31 cellular contexts compared by ENCODE assay signal in the genomic region with DNA sequence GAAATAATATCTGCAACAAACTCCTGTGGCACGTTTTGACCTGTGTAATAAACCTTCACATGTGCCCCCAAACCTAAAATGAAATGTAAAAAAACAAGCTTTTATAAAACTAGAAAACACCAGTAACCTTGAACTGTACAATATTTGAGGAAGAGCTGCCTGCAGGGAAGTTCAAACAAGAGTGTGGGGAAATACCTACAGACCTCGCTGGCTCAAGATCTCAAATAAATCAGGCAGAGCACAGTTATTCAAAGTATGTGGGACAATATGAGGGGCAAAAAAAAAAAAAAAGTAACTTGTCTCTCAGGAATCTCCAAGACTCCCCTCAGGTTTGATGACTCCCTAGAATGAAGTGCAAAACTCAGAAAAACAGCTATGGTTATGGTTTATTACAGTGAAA.
"Had no signal": no experiment of that assay in that cellular context is flagged by ENCODE, and none has a peak within 500 bp of the region (broad histone marks: within the 10 kb centered on the region; RNA-seq: fewer than 3 reads in every experiment).

No MANE protein-coding gene starts in this region.

- H3K4me3 Mint-ChIP-seq: natural killer cell; nephron; neural progenitor cell; stimulated activated memory B cell treated with anti-CD40 and anti-IgM and Interleukin-4, amounts not matched to agents 10 μg/mL and 1 μg/mL and 100 μg/mL, for 72 hours; stimulated activated naive CD8-positive, alpha-beta T cell treated with anti-CD3 and anti-CD28 coated beads, Interleukin-15, amount 100 ng/mL, for 72 hours; type B pancreatic cell had no signal

- H3K36me3 ChIP-seq: ovary, spleen, suprapubic skin, tibial artery, transverse colon, upper lobe of right lung, uterus had no signal

- H3K9me3 ChIP-seq: ovary, psoas muscle, spleen, suprapubic skin, testis, tibial artery, transverse colon, upper lobe of right lung, uterus had no signal

- H3K27me3 Mint-ChIP-seq: progenitor cell of endocrine pancreas; stimulated activated memory B cell treated with anti-CD40 and anti-IgM and Interleukin-4, amounts not matched to agents 10 μg/mL and 1 μg/mL and 100 μg/mL, for 72 hours; stimulated activated naive CD8-positive, alpha-beta T cell treated with anti-CD3 and anti-CD28 coated beads, Interleukin-15, amount 100 ng/mL, for 72 hours; type B pancreatic cell had no signal

- H3K9ac ChIP-seq: neural progenitor cell, parathyroid adenoma had no signal

- ATAC-seq: natural killer cell; psoas muscle; right cardiac atrium; sciatic nerve; stimulated activated memory B cell treated with anti-CD40 and anti-IgM and Interleukin-4, amounts not matched to agents 10 μg/mL and 1 μg/mL and 100 μg/mL, for 72 hours; stimulated activated naive CD8-positive, alpha-beta T cell treated with anti-CD3 and anti-CD28 coated beads, Interleukin-15, amount 100 ng/mL, for 72 hours; stimulated activated naive CD8-positive, alpha-beta T cell treated with anti-CD3 and anti-CD28 coated beads, Interleukin-15, Interleukin-2, amounts not matched to agents 100 U/mL and 50 U/mL, for 24 hours; upper lobe of right lung had no signal

- H3K4me1 ChIP-seq: neural progenitor cell, parathyroid adenoma, psoas muscle, spleen, suprapubic skin, testis, tibial artery, transverse colon, upper lobe of right lung, uterus had no signal

- DNase-seq: natural killer cell; occipital lobe; ovary; posterior cingulate gyrus; psoas muscle; right cardiac atrium; spleen; stimulated activated CD4-positive, alpha-beta T cell treated with anti-CD3 and anti-CD28 coated beads, Interleukin-12 subunit alpha, Interleukin-12 subunit beta, amount 100 ng/mL, for 4 hours; stimulated activated CD4-positive, alpha-beta T cell treated with anti-CD3 and anti-CD28 coated beads, Interleukin-1b, Interleukin-23, amount 100 ng/mL, for 48 hours; stimulated activated CD4-positive, alpha-beta T cell treated with anti-CD3 and anti-CD28 coated beads, Interleukin-4, amount 100 ng/mL, for 1 hour; stimulated activated CD4-positive, alpha-beta T cell treated with anti-CD3 and anti-CD28 coated beads, Interleukin-4, amount 100 ng/mL, for 4 hours; stimulated activated CD8-positive, alpha-beta memory T cell treated with anti-CD3 and anti-CD28 coated beads, Interleukin-4, amount 100 ng/mL, for 48 hours; stimulated activated naive CD4-positive, alpha-beta T cell; stimulated activated naive CD8-positive, alpha-beta T cell treated with anti-CD3 and anti-CD28 coated beads, Interleukin-15, amount 100 ng/mL, for 72 hours; stimulated activated naive CD8-positive, alpha-beta T cell treated with anti-CD3 and anti-CD28 coated beads, Interleukin-15, Interleukin-2, amounts not matched to agents 100 U/mL and 50 U/mL, for 24 hours; substantia nigra; testis; tibial artery; transverse colon; upper lobe of right lung; uterus had no signal

- H3K27ac ChIP-seq: neural progenitor cell, ovary, parathyroid adenoma, psoas muscle, skin epidermis, spleen, suprapubic skin, testis, tibial artery, transverse colon, upper lobe of right lung, uterus had no signal

- H3K4me1 Mint-ChIP-seq: natural killer cell; neural progenitor cell; stimulated activated naive CD8-positive, alpha-beta T cell treated with anti-CD3 and anti-CD28 coated beads, Interleukin-15, amount 100 ng/mL, for 72 hours had no signal

- H3K27me3 ChIP-seq: neural progenitor cell, ovary, spleen, suprapubic skin, testis, tibial artery, transverse colon, upper lobe of right lung, uterus had no signal

- H3K4me3 ChIP-seq: neural progenitor cell, ovary, psoas muscle, skin epidermis, smooth muscle cell, spleen, suprapubic skin, testis, tibial artery, transverse colon, upper lobe of right lung, uterus had no signal

- H3K36me3 Mint-ChIP-seq: natural killer cell; neural progenitor cell; stimulated activated memory B cell treated with anti-CD40 and anti-IgM and Interleukin-4, amounts not matched to agents 10 μg/mL and 1 μg/mL and 100 μg/mL, for 72 hours; type B pancreatic cell had no signal

- H3K27ac Mint-ChIP-seq: natural killer cell; nephron; neural progenitor cell; progenitor cell of endocrine pancreas; stimulated activated memory B cell treated with anti-CD40 and anti-IgM and Interleukin-4, amounts not matched to agents 10 μg/mL and 1 μg/mL and 100 μg/mL, for 72 hours; stimulated activated naive CD8-positive, alpha-beta T cell treated with anti-CD3 and anti-CD28 coated beads, Interleukin-15, amount 100 ng/mL, for 72 hours; type B pancreatic cell had no signal

- H3K9me3 Mint-ChIP-seq: natural killer cell; neural progenitor cell; stimulated activated memory B cell treated with anti-CD40 and anti-IgM and Interleukin-4, amounts not matched to agents 10 μg/mL and 1 μg/mL and 100 μg/mL, for 72 hours; stimulated activated naive CD8-positive, alpha-beta T cell treated with anti-CD3 and anti-CD28 coated beads, Interleukin-15, amount 100 ng/mL, for 72 hours; type B pancreatic cell had no signal
